Comparison of ENCODE assay signal across 19 cellular contexts in the genomic region with DNA sequence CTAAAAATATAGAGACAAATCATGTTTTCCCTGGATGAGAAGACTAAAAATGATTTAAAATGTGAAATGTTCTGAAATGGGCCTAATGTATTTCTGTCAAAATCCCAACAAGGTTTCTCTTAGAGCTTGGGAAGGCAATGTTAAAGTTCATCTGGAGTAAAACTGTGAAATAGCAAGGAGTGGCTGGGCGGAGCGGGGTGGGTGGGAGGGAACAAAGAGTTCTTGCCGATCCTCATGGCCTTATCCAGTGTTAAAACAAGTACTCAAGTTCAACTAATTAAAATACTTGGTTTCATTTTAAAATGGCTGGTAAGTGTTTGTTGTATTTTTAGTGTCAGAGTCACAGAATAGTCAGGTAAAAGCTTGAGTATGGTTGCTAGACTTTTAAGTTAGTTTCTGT.
DNase-seq lines count a peak whose midpoint lies in the region; ATAC-seq and TF ChIP-seq lines count a peak whose summit lies in the region.
"Had no signal": no experiment of that assay in that cellular context is flagged by ENCODE, and none has a peak within 500 bp of the region (broad histone marks: within the 10 kb centered on the region; RNA-seq: fewer than 3 reads in every experiment).

No MANE protein-coding gene starts in this region.

- intact Hi-C loops in sciatic nerve (cut with DNase I), result no loop called here
- intact Hi-C loops in vagina (cut with DNase I), result no loop called here

- H3K27ac ChIP-seq in duodenal mucosa (ENCODE audit: low read depth, low read length) (peak overlapping the region; percentile 11), vagina (peak overlapping the region; percentile 10)
- H3K27ac ChIP-seq: 22Rv1, PC-9 had no signal

- ATAC-seq in sciatic nerve, result peak; percentile 63
- no peak for ATAC-seq in GM19467 (IDR thresholded peaks at IDR 0.05; ENCODE audit: unreplicated experiment)
- no peak for ATAC-seq in GM19455 (IDR thresholded peaks at IDR 0.05; ENCODE audit: unreplicated experiment)
- ATAC-seq: HCT116, Right ventricle myocardium inferior had no signal

- H3K9ac ChIP-seq in duodenal mucosa (ENCODE audit: low read depth in 1 of 2, low read length in 2 of 2), result no peak overlapping the region

- H3K36me3 ChIP-seq in duodenal mucosa (ENCODE audit: control insufficient read depth in 1 of 2, insufficient read depth in 2 of 2, low read length in 2 of 2), result no peaks in the 10 kb centered on the region
- H3K36me3 ChIP-seq in vagina, result no peaks in the 10 kb centered on the region

- TF ChIP-seq POLR2A in vagina (IDR thresholded peaks at IDR 0.05), result no peak

- H3K4me1 ChIP-seq in duodenal mucosa (ENCODE audit: control insufficient read depth in 1 of 2, insufficient read depth in 2 of 2, low read length in 2 of 2) (peaks cover 10 to 14% of the 10 kb centered on the region in 2 donors), vagina (peaks cover 16% of the 10 kb centered on the region)
- H3K4me1 ChIP-seq: Caco-2 had no signal

- TF ChIP-seq CTCF in vagina (IDR thresholded peaks at IDR 0.05), result no peak

- H3K9me3 ChIP-seq in duodenal mucosa (ENCODE audit: control insufficient read depth in 1 of 2, low read length in 2 of 2) (no peaks in the 10 kb centered on the region), vagina (no peaks in the 10 kb centered on the region)
- H3K9me3 ChIP-seq: Caco-2 had no signal

- DNase-seq in NCI-H524 treated with DMSO at 0.1 percent for 48 hours (lab: John Stamatoyannopoulos, UW) (peak; percentile 41), NCI-H524 (lab: John Stamatoyannopoulos, UW) (no peak), sciatic nerve (ENCODE audit: low spot score) (no peak), vagina (ENCODE audit: extremely low spot score in 2 of 2) (no peak), SW 1271 (lab: John Stamatoyannopoulos, UW) (no peak)
- DNase-seq: Caco-2, GF-D8, GOT3, Kasumi-1, NCI-H1105, NCI-H2081 treated with DMSO at 0.1 percent for 48 hours, NCI-H82, PC-9 had no signal

- no peaks in the 10 kb centered on the region for H3K27me3 ChIP-seq in duodenal mucosa (ENCODE audit: control insufficient read depth in 1 of 2, insufficient read depth in 2 of 2, low read length in 2 of 2)
- H3K27me3 ChIP-seq in vagina, result no peaks in the 10 kb centered on the region

- H3K4me3 ChIP-seq in duodenal mucosa (ENCODE audit: low read depth in 1 of 2, low read length in 2 of 2) (no peak overlapping the region), vagina (no peak overlapping the region)
- H3K4me3 ChIP-seq: PC-9 had no signal
